In the genomic region with DNA sequence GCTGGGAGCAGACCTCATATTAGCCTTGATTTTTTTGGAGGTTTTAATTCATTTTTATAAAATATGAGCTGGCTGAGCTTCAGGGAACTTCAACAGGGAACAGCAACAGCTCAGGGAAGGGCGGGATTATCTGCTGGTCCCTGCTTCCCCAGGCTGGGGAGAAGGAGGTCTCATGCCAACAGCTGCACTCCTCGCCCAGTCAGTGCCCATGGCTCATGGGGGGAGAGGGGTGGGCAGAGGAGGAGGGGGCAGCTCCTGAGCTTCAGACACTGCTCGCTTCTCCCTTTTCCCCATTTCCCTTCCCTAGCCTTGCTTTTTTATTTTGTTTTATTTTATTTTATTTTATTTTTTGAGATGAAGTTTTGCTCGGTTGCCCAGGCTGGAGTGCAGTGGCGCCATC, we compare ENCODE assay signal across 24 cellular contexts. TPM values are rescaled to one million over a fixed set of nuclear protein-coding genes. Genes with fewer than 3 reads are reported as not detected.
"Had no signal": no experiment of that assay in that cellular context is flagged by ENCODE, and none has a peak within 500 bp of the region (broad histone marks: within the 10 kb centered on the region; RNA-seq: fewer than 3 reads in every experiment).

No MANE protein-coding gene starts in this region.

- H3K36me3 ChIP-seq: gastrocnemius medialis, left ventricle myocardium inferior, lower lobe of right lung, neutrophil, pancreas, thoracic aorta, tibial nerve, upper lobe of left lung had no signal

- H3K27ac ChIP-seq: epithelial cell of prostate, gastrocnemius medialis, hepatocyte, left ventricle myocardium inferior, lower lobe of right lung, neutrophil, pancreas, thoracic aorta, tibial nerve, upper lobe of left lung had no signal

- DNase-seq: effector CD8-positive, alpha-beta T cell; endodermal cell; gastrocnemius medialis; left colon; lower lobe of right lung; naive B cell; retina; stimulated activated CD4-positive, alpha-beta T cell treated with anti-CD3 and anti-CD28 coated beads, Interleukin-2, amount 100 ng/mL, for 24 hours; stimulated activated CD4-positive, alpha-beta T cell treated with anti-CD3 and anti-CD28 coated beads, Interleukin-4, amount 100 ng/mL, for 24 hours; stimulated activated naive CD8-positive, alpha-beta T cell treated with anti-CD3 and anti-CD28 coated beads, Interleukin-15, Interleukin-2, amounts not matched to agents 100 U/mL and 50 U/mL, for 24 hours; upper lobe of left lung had no signal

- H3K9me3 ChIP-seq: gastrocnemius medialis, left ventricle myocardium inferior, lower lobe of right lung, neutrophil, pancreas, thoracic aorta, tibial nerve, upper lobe of left lung had no signal

- H3K4me3 ChIP-seq: gastrocnemius medialis, hepatocyte, left ventricle myocardium inferior, lower lobe of right lung, pancreas, thoracic aorta, tibial nerve, upper lobe of left lung had no signal

- H3K36me3 Mint-ChIP-seq: naive B cell; natural killer cell treated with Interleukin-12 subunit alpha and Interleukin-12 subunit beta and Interleukin-15 and Interleukin-18, amount 100 ng/mL, for 72 hours; stimulated activated memory B cell treated with anti-CD40 and anti-IgM and Interleukin-4, amounts not matched to agents 10 μg/mL and 1 μg/mL and 100 μg/mL, for 72 hours had no signal

- H3K9me3 Mint-ChIP-seq: dendritic cell treated with granulocyte-macrophage colony-stimulating factor and Interleukin-4, amounts not matched to agents 40 ng/mL and 50 ng/mL, for 4 days; endodermal cell; naive B cell; natural killer cell treated with Interleukin-12 subunit alpha and Interleukin-12 subunit beta and Interleukin-15 and Interleukin-18, amount 100 ng/mL, for 72 hours; neural crest cell had no signal

- H3K27ac Mint-ChIP-seq: dendritic cell treated with granulocyte-macrophage colony-stimulating factor and Interleukin-4, amounts not matched to agents 40 ng/mL and 50 ng/mL, for 4 days; endodermal cell; stimulated activated memory B cell treated with anti-CD40 and anti-IgM and Interleukin-4, amounts not matched to agents 10 μg/mL and 1 μg/mL and 100 μg/mL, for 72 hours had no signal

- H3K27me3 ChIP-seq: gastrocnemius medialis, hepatocyte, pancreas, tibial nerve, upper lobe of left lung had no signal

- H3K4me1 ChIP-seq: lower lobe of right lung, upper lobe of left lung had no signal

- ATAC-seq: esophagus mucosa; left colon; lower lobe of right lung; natural killer cell treated with Interleukin-12 subunit alpha and Interleukin-12 subunit beta and Interleukin-15 and Interleukin-18, amount 100 ng/mL, for 72 hours; stimulated activated memory B cell treated with anti-CD40 and anti-IgM and Interleukin-4, amounts not matched to agents 10 μg/mL and 1 μg/mL and 100 μg/mL, for 72 hours had no signal

- H3K4me3 Mint-ChIP-seq: dendritic cell treated with granulocyte-macrophage colony-stimulating factor and Interleukin-4, amounts not matched to agents 40 ng/mL and 50 ng/mL, for 4 days; endodermal cell; neural crest cell; stimulated activated memory B cell treated with anti-CD40 and anti-IgM and Interleukin-4, amounts not matched to agents 10 μg/mL and 1 μg/mL and 100 μg/mL, for 72 hours had no signal

RNA-seq across cellular contexts. Expression of a gene that starts 0.4 kb away (rescaled TPM):
- total RNA-seq: esophagus mucosa, kidney epithelial cell, left colon, left ventricle myocardium inferior had no signal
